28 cellular contexts compared by ENCODE assay signal in genomic region chr7:152504816-152505215, GRCh38.
"Had no signal": no experiment of that assay in that cellular context is flagged by ENCODE, and none has a peak within 500 bp of the region (broad histone marks: within the 10 kb centered on the region; RNA-seq: fewer than 3 reads in every experiment).

No MANE protein-coding gene starts in this region.

- H3K4me3 Mint-ChIP-seq: activated CD4-positive, alpha-beta T cell treated with anti-CD3 and anti-CD28 coated beads, Interleukin-2, amount 10 ng/mL, durations not matched to agents 24 days and 14 days; activated CD8-positive, alpha-beta T cell treated with anti-CD3 and anti-CD28 coated beads, Interleukin-2, amount 10 ng/mL, durations not matched to agents 7 days and 5 days; brain; effector memory CD8-positive, alpha-beta T cell; memory B cell; naive B cell; neural crest cell; stimulated activated effector memory CD8-positive, alpha-beta T cell treated with anti-CD3 and anti-CD28 coated beads, Interleukin-12 subunit alpha, Interleukin-12 subunit beta, amount 100 ng/mL, for 72 hours; stimulated activated naive CD8-positive, alpha-beta T cell treated with anti-CD3 and anti-CD28 coated beads, Interleukin-15, amount 100 ng/mL, for 72 hours; T-helper 17 cell had no signal

- H3K27me3 ChIP-seq: colonic mucosa, esophagus muscularis mucosa, gastrocnemius medialis, ovary, right lobe of liver, tibial artery had no signal

- H3K27me3 Mint-ChIP-seq: activated CD4-positive, alpha-beta T cell treated with anti-CD3 and anti-CD28 coated beads, Interleukin-2, amount 10 ng/mL, durations not matched to agents 24 days and 14 days; effector memory CD8-positive, alpha-beta T cell; naive B cell; stimulated activated naive CD8-positive, alpha-beta T cell treated with anti-CD3 and anti-CD28 coated beads, Interleukin-15, amount 100 ng/mL, for 72 hours had no signal

- H3K36me3 Mint-ChIP-seq: activated naive CD4-positive, alpha-beta T cell treated with anti-CD3 and anti-CD28 coated beads, Interleukin-2, amount 50 U/mL, for 72 hours; brain; memory B cell; naive B cell; stimulated activated effector memory CD8-positive, alpha-beta T cell treated with anti-CD3 and anti-CD28 coated beads, Interleukin-12 subunit alpha, Interleukin-12 subunit beta, amount 100 ng/mL, for 72 hours had no signal

- H3K9me3 ChIP-seq: colonic mucosa, esophagus muscularis mucosa, gastrocnemius medialis, ovary, right lobe of liver, tibial artery had no signal

- ATAC-seq: activated CD4-positive, CD25-positive, alpha-beta regulatory T cell treated with anti-CD3 and anti-CD28 coated beads, Interleukin-2, amount 50 U/mL, for 24 hours; activated CD8-positive, alpha-beta T cell treated with anti-CD3 and anti-CD28 coated beads, Interleukin-2, amount 10 ng/mL, durations not matched to agents 7 days and 5 days; activated naive CD4-positive, alpha-beta T cell treated with anti-CD3 and anti-CD28 coated beads, Interleukin-2, amount 50 U/mL, for 72 hours; effector memory CD8-positive, alpha-beta T cell; gastrocnemius medialis; stimulated activated naive CD8-positive, alpha-beta T cell treated with anti-CD3 and anti-CD28 coated beads, Interleukin-15, amount 100 ng/mL, for 72 hours; T-helper 17 cell had no signal

- H3K27ac Mint-ChIP-seq: activated CD4-positive, alpha-beta T cell treated with anti-CD3 and anti-CD28 coated beads, Interleukin-2, amount 10 ng/mL, durations not matched to agents 24 days and 14 days; activated CD8-positive, alpha-beta T cell treated with anti-CD3 and anti-CD28 coated beads, Interleukin-2, amount 10 ng/mL, durations not matched to agents 7 days and 5 days; activated naive CD4-positive, alpha-beta T cell treated with anti-CD3 and anti-CD28 coated beads, Interleukin-2, amount 50 U/mL, for 72 hours; brain; effector memory CD8-positive, alpha-beta T cell; memory B cell; stimulated activated effector memory CD8-positive, alpha-beta T cell treated with anti-CD3 and anti-CD28 coated beads, Interleukin-12 subunit alpha, Interleukin-12 subunit beta, amount 100 ng/mL, for 72 hours; stimulated activated naive CD8-positive, alpha-beta T cell treated with anti-CD3 and anti-CD28 coated beads, Interleukin-15, amount 100 ng/mL, for 72 hours; T-helper 17 cell had no signal

- H3K27ac ChIP-seq: colonic mucosa, dorsolateral prefrontal cortex, esophagus muscularis mucosa, gastrocnemius medialis, ovary, skin epidermis, tibial artery had no signal

- H3K36me3 ChIP-seq: colonic mucosa, esophagus muscularis mucosa, gastrocnemius medialis, ovary, right lobe of liver, tibial artery had no signal

- H3K4me1 Mint-ChIP-seq: activated CD4-positive, alpha-beta T cell treated with anti-CD3 and anti-CD28 coated beads, Interleukin-2, amount 10 ng/mL, durations not matched to agents 24 days and 14 days; memory B cell; naive B cell; neural crest cell; stimulated activated effector memory CD8-positive, alpha-beta T cell treated with anti-CD3 and anti-CD28 coated beads, Interleukin-12 subunit alpha, Interleukin-12 subunit beta, amount 100 ng/mL, for 72 hours; stimulated activated naive CD8-positive, alpha-beta T cell treated with anti-CD3 and anti-CD28 coated beads, Interleukin-15, amount 100 ng/mL, for 72 hours had no signal

- H3K4me1 ChIP-seq: colonic mucosa, esophagus muscularis mucosa, gastrocnemius medialis had no signal

- H3K9me3 Mint-ChIP-seq: activated CD4-positive, alpha-beta T cell treated with anti-CD3 and anti-CD28 coated beads, Interleukin-2, amount 10 ng/mL, durations not matched to agents 24 days and 14 days; activated naive CD4-positive, alpha-beta T cell treated with anti-CD3 and anti-CD28 coated beads, Interleukin-2, amount 50 U/mL, for 72 hours; effector memory CD8-positive, alpha-beta T cell; memory B cell; naive B cell; neural crest cell; stimulated activated effector memory CD8-positive, alpha-beta T cell treated with anti-CD3 and anti-CD28 coated beads, Interleukin-12 subunit alpha, Interleukin-12 subunit beta, amount 100 ng/mL, for 72 hours; stimulated activated naive CD8-positive, alpha-beta T cell treated with anti-CD3 and anti-CD28 coated beads, Interleukin-15, amount 100 ng/mL, for 72 hours had no signal

- FAIRE-seq: endothelial cell of umbilical vein, urothelium cell line had no signal

- H3K4me3 ChIP-seq: colonic mucosa, dorsolateral prefrontal cortex, esophagus muscularis mucosa, gastrocnemius medialis, ovary, right lobe of liver, skin epidermis, tibial artery had no signal

- DNase-seq: activated CD4-positive, alpha-beta T cell treated with anti-CD3 and anti-CD28 coated beads, Interleukin-2, amount 10 ng/mL, durations not matched to agents 24 days and 14 days; activated CD8-positive, alpha-beta T cell treated with anti-CD3 and anti-CD28 coated beads, Interleukin-2, amount 10 ng/mL, durations not matched to agents 7 days and 5 days; activated gamma-delta T cell treated with Interleukin-2 at 50 U/mL for 16 hours; activated T-cell treated with anti-CD3 and anti-CD28 coated beads, Interleukin-2, amount 50 U/mL, for 1 hour; central memory CD4-positive, alpha-beta T cell; colonic mucosa; dorsolateral prefrontal cortex; effector memory CD8-positive, alpha-beta T cell; gastrocnemius medialis; hypothalamus; naive B cell; ovary; stimulated activated CD4-positive, alpha-beta T cell treated with anti-CD3 and anti-CD28 coated beads, Interleukin-2, amount 100 ng/mL, for 24 hours; stimulated activated naive CD8-positive, alpha-beta T cell treated with anti-CD3 and anti-CD28 coated beads, Interleukin-15, amount 100 ng/mL, for 72 hours; SW 1271; T-helper 17 cell; tibial artery had no signal
